ENCODE assay signal across 26 cellular contexts in genomic region chr16:65781363-65781762, GRCh38.
DNase-seq lines count a peak whose midpoint lies in the region; ATAC-seq, FAIRE-seq and TF ChIP-seq lines count a peak whose summit lies in the region.
"Had no signal": no experiment of that assay in that cellular context is flagged by ENCODE, and none has a peak within 500 bp of the region (broad histone marks: within the 10 kb centered on the region; RNA-seq: fewer than 3 reads in every experiment).

No MANE protein-coding gene starts in this region.

- CTCF ChIA-PET in endothelial cell of umbilical vein (lab: Charles Lee): interaction anchor here (0.8 kb wide), 1 partner anchor 14 kb away, joined by 3 read pairs; no protein-coding TSS in a partner anchor
- CTCF ChIA-PET in GM10248 (lab: Yijun Ruan, JAX): interaction anchor here (1.0 kb wide), 1 partner anchor 13 kb away, joined by 3 read pairs; no protein-coding TSS in a partner anchor

- no peak for TF ChIP-seq POLR2A in endothelial cell of umbilical vein (IDR thresholded peaks at IDR 0.05; ENCODE audit: low read depth, low read length)

- H3K9me3 Mint-ChIP-seq in stimulated activated naive CD8-positive, alpha-beta T cell treated with anti-CD3 and anti-CD28 coated beads, Interleukin-15, amount 100 ng/mL, for 72 hours: peaks cover 5 to 23% of the 10 kb centered on the region in 2 donors

- no peak overlapping the region for H2AFZ ChIP-seq in endothelial cell of umbilical vein (ENCODE audit: low read depth, low read length)
- H2AFZ ChIP-seq in Karpas-422 (ENCODE audit: low read length): no peak overlapping the region

- DNase-seq in EH (ENCODE audit: low read depth) (peak; percentile 7), SK-N-DZ (ENCODE audit: low spot score) (peak; percentile 18), endothelial cell of umbilical vein (ENCODE audit: low read depth, low spot score) (peak; percentile 61), non-pigmented ciliary epithelial cell (ENCODE audit: low read depth) (peak; percentile 11), GM10248 (ENCODE audit: extremely low spot score) (no peak), Karpas-422 (no peak), NCI-H2171 (lab: John Stamatoyannopoulos, UW) (no peak)
- DNase-seq in stimulated activated naive CD8-positive, alpha-beta T cell treated with anti-CD3 and anti-CD28 coated beads, Interleukin-15, amount 100 ng/mL, for 72 hours: no peak
- DNase-seq: Calu3; CD8-positive, alpha-beta memory T cell; DMS153; GDM1; Kasumi-1; MM.1S; NCI-H1048; NCI-H1436; NCI-H187 treated with DMSO at 0.1 percent for 48 hours; NCI-H2107; NCI-H510A treated with DMSO at 0.1 percent for 48 hours; NCI-H748 treated with DMSO at 0.1 percent for 48 hours; SJCRH30 had no signal

- H3K9me1 ChIP-seq in endothelial cell of umbilical vein (replicated peaks; ENCODE audit: control insufficient read depth, extremely low read depth, insufficient read depth, low read length): no peaks in the 10 kb centered on the region

- no peaks in the 10 kb centered on the region for H3K27me3 ChIP-seq in endothelial cell of umbilical vein (ENCODE audit: control insufficient read depth in 2 of 2, insufficient read depth in 2 of 2, low read length in 2 of 2)
- H3K27me3 ChIP-seq in Karpas-422 (ENCODE audit: low read length): no peaks in the 10 kb centered on the region
- H3K27me3 ChIP-seq: SJCRH30 had no signal

- H3K9me3 ChIP-seq in endothelial cell of umbilical vein (replicated peaks; ENCODE audit: control insufficient read depth, insufficient read depth, low read length) (no peaks in the 10 kb centered on the region), Karpas-422 (ENCODE audit: low read length) (no peaks in the 10 kb centered on the region)
- H3K9me3 ChIP-seq: HAP-1 had no signal

- no peaks in the 10 kb centered on the region for H4K20me1 ChIP-seq in endothelial cell of umbilical vein (replicated peaks; ENCODE audit: control insufficient read depth, extremely low read depth, insufficient read depth, low read length)
- no peaks in the 10 kb centered on the region for H4K20me1 ChIP-seq in Karpas-422 (ENCODE audit: insufficient read depth, low read depth, low read length)

- ATAC-seq in stimulated activated naive CD8-positive, alpha-beta T cell treated with anti-CD3 and anti-CD28 coated beads, Interleukin-15, amount 100 ng/mL, for 72 hours: no peak
- ATAC-seq: Panc1 had no signal

- dilution Hi-C loops in endothelial cell of umbilical vein (cut with MboI; ENCODE audit: extremely low pct_ligation_motif_present, low sequenced_read_pairs): no loop called here

- TF ChIP-seq CTCF in endothelial cell of umbilical vein (IDR thresholded peaks at IDR 0.05; ENCODE audit: extremely low read depth in 1 of 2, insufficient read depth in 1 of 2, low read depth in 1 of 2, low read length in 2 of 2) (no peak), GM10248 (IDR thresholded peaks at IDR 0.05; ENCODE audit: control extremely low read depth, extremely low read depth, low read depth, missing control alignments) (no peak)

- H3K4me3 ChIP-seq in endothelial cell of umbilical vein (replicated peaks in 1 of 3; ENCODE audit: insufficient read depth in 1 of 3, low read depth in 1 of 3, low read length in 3 of 3) (no peak overlapping the region), Karpas-422 (ENCODE audit: low read length) (no peak overlapping the region)
- H3K4me3 ChIP-seq: HAP-1, SJCRH30 had no signal

- H3K9me2 ChIP-seq in Karpas-422 (replicated peaks; ENCODE audit: insufficient read depth, low read length): no peaks in the 10 kb centered on the region

- no peaks in the 10 kb centered on the region for H3K4me1 Mint-ChIP-seq in stimulated activated naive CD8-positive, alpha-beta T cell treated with anti-CD3 and anti-CD28 coated beads, Interleukin-15, amount 100 ng/mL, for 72 hours
- H3K4me1 Mint-ChIP-seq: CD8-positive, alpha-beta memory T cell; IgD-negative memory B cell had no signal

- peaks cover 7% of the 10 kb centered on the region for H3K27me3 Mint-ChIP-seq in stimulated activated naive CD8-positive, alpha-beta T cell treated with anti-CD3 and anti-CD28 coated beads, Interleukin-15, amount 100 ng/mL, for 72 hours
- H3K27me3 Mint-ChIP-seq: CD8-positive, alpha-beta memory T cell had no signal

- H3K79me2 ChIP-seq in endothelial cell of umbilical vein (ENCODE audit: control insufficient read depth, insufficient read depth, low read length) (no peaks in the 10 kb centered on the region), Karpas-422 (ENCODE audit: low read length) (no peaks in the 10 kb centered on the region)

- H3K4me2 ChIP-seq in endothelial cell of umbilical vein (ENCODE audit: insufficient read depth, low read length) (no peak overlapping the region), Karpas-422 (ENCODE audit: low read depth, low read length, poor library complexity, severe bottlenecking) (no peak overlapping the region)

- no peaks in the 10 kb centered on the region for H3K36me3 ChIP-seq in endothelial cell of umbilical vein (ENCODE audit: control insufficient read depth in 2 of 2, extremely low read depth in 1 of 2, insufficient read depth in 2 of 2, low read length in 2 of 2)
- H3K36me3 ChIP-seq in Karpas-422 (ENCODE audit: insufficient read depth, low read length): no peaks in the 10 kb centered on the region
- H3K36me3 ChIP-seq: HAP-1, SJCRH30 had no signal

- H3K27ac Mint-ChIP-seq in stimulated activated naive CD8-positive, alpha-beta T cell treated with anti-CD3 and anti-CD28 coated beads, Interleukin-15, amount 100 ng/mL, for 72 hours: no peak overlapping the region
- H3K27ac Mint-ChIP-seq: CD8-positive, alpha-beta memory T cell had no signal

- peaks cover 4% of the 10 kb centered on the region for H3K4me1 ChIP-seq in endothelial cell of umbilical vein (ENCODE audit: control insufficient read depth, extremely low read depth, insufficient read depth, low read length)
- no peaks in the 10 kb centered on the region for H3K4me1 ChIP-seq in Karpas-422 (ENCODE audit: low read length)
- H3K4me1 ChIP-seq: HAP-1 had no signal

- intact Hi-C loops in endothelial cell of umbilical vein (cut with micrococcal nuclease): no loop called here

- H3K27ac ChIP-seq in endothelial cell of umbilical vein (ENCODE audit: insufficient read depth, low read depth, low read length) (no peak overlapping the region), Karpas-422 (ENCODE audit: low read length) (no peak overlapping the region)
- H3K27ac ChIP-seq: C4-2B, SJCRH30 had no signal

- POLR2A ChIA-PET in endothelial cell of umbilical vein (lab: Charles Lee): no interaction called here
- POLR2A ChIA-PET in GM10248 (lab: Yijun Ruan, JAX): no interaction called here

- H3K4me3 Mint-ChIP-seq in stimulated activated naive CD8-positive, alpha-beta T cell treated with anti-CD3 and anti-CD28 coated beads, Interleukin-15, amount 100 ng/mL, for 72 hours: no peak overlapping the region
- H3K4me3 Mint-ChIP-seq: CD8-positive, alpha-beta memory T cell; IgD-negative memory B cell had no signal

- no TSS peak for BruUV-seq in endothelial cell of umbilical vein (replicated peaks; lab: Mats Ljungman, UMichigan)

- H3K9ac ChIP-seq in endothelial cell of umbilical vein (replicated peaks; ENCODE audit: extremely low read depth, insufficient read depth, low read length): no peak overlapping the region
- H3K9ac ChIP-seq in Karpas-422 (ENCODE audit: low read length): no peak overlapping the region

- peak; percentile 8 for FAIRE-seq in endothelial cell of umbilical vein (lab: Jason Lieb, UNC)
- FAIRE-seq: A204.1 had no signal

TF ChIP-seq in endothelial cell of umbilical vein, 7 proteins besides CTCF, POLR2A, EP300 and RAD21:
- peak; percentile 73 for TF ChIP-seq GATA2 (IDR thresholded peaks at IDR 0.05; ENCODE audit: insufficient read depth, insufficient read length, low read depth, low read length)
- TF ChIP-seq FOS (IDR thresholded peaks at IDR 0.05; ENCODE audit: borderline replicate concordance, insufficient read depth, low read length): peak; percentile 47
- no peak for TF ChIP-seq JUN (IDR thresholded peaks at IDR 0.05; ENCODE audit: borderline replicate concordance, insufficient read depth, insufficient read length, low read depth)

Comparison
In these comparisons a context has a peak if more than half of its experiments do, and no peak if none do; other contexts are left out.
1. DNase-seq: peak in EH (single experiment), SK-N-DZ (single experiment), endothelial cell of umbilical vein (single experiment) and non-pigmented ciliary epithelial cell (single experiment); none in GM10248 (single experiment), Karpas-422 (single experiment), NCI-H2171 (single experiment) and stimulated activated naive CD8-positive, alpha-beta T cell treated with anti-CD3 and anti-CD28 coated beads, Interleukin-15, amount 100 ng/mL, for 72 hours (0 of 2).